1 cellular context compared by ENCODE assay signal in the genomic region with DNA sequence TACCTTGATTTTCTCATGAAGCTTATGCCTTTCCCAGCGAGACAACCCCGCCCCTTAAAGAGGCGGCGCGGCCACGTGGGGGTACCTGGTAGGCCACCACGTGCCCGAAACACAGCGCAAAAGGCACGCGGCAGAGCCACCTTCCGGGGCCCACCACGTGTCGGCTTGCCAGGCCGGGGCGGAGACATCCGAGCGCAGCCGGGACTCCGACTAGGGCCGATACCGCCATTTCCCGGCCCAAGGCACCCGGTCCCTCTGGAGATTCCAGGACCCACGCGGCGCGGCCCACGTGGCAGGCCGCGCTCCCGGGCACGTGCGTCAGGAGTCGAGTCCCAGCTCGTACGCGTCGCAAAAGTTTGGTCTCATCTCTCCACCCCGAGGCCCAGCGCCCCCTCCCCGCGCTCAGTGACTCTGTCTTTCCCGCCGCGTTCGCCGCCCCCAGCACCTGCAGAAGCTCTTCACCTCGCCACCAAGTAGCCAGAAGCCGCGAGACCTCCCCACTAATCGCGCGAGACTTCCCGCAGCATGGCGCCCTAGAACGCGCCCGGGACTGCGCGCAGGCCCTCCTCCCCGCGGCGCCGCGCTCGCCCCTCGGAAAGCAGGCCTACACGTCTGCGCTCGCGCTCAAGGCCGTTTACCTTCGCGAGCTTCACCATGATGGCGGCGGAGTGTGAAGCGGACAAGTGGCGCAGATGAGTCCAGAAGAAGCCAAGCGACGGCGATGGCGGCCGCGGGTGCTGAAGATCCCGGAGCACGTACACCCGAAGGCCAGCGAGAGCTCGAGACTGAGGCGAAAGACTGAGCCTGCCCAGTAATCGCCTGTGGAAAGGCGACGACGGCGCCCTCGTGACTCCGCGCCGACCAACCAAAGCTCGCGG.
TF ChIP-seq lines count a peak whose summit lies in the region.

A gene with protein sequence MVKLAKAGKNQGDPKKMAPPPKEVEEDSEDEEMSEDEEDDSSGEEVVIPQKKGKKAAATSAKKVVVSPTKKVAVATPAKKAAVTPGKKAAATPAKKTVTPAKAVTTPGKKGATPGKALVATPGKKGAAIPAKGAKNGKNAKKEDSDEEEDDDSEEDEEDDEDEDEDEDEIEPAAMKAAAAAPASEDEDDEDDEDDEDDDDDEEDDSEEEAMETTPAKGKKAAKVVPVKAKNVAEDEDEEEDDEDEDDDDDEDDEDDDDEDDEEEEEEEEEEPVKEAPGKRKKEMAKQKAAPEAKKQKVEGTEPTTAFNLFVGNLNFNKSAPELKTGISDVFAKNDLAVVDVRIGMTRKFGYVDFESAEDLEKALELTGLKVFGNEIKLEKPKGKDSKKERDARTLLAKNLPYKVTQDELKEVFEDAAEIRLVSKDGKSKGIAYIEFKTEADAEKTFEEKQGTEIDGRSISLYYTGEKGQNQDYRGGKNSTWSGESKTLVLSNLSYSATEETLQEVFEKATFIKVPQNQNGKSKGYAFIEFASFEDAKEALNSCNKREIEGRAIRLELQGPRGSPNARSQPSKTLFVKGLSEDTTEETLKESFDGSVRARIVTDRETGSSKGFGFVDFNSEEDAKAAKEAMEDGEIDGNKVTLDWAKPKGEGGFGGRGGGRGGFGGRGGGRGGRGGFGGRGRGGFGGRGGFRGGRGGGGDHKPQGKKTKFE (minus strand): TSS at position 787 of the 878 bp plus-strand sequence. CDS start 131 bp downstream, at position 656.

TF ChIP-seq in GM12878, 131 proteins besides CTCF, POLR2A, EP300 and RAD21 (continued from another document and continues in another):
- TF ChIP-seq, protein P1, sequence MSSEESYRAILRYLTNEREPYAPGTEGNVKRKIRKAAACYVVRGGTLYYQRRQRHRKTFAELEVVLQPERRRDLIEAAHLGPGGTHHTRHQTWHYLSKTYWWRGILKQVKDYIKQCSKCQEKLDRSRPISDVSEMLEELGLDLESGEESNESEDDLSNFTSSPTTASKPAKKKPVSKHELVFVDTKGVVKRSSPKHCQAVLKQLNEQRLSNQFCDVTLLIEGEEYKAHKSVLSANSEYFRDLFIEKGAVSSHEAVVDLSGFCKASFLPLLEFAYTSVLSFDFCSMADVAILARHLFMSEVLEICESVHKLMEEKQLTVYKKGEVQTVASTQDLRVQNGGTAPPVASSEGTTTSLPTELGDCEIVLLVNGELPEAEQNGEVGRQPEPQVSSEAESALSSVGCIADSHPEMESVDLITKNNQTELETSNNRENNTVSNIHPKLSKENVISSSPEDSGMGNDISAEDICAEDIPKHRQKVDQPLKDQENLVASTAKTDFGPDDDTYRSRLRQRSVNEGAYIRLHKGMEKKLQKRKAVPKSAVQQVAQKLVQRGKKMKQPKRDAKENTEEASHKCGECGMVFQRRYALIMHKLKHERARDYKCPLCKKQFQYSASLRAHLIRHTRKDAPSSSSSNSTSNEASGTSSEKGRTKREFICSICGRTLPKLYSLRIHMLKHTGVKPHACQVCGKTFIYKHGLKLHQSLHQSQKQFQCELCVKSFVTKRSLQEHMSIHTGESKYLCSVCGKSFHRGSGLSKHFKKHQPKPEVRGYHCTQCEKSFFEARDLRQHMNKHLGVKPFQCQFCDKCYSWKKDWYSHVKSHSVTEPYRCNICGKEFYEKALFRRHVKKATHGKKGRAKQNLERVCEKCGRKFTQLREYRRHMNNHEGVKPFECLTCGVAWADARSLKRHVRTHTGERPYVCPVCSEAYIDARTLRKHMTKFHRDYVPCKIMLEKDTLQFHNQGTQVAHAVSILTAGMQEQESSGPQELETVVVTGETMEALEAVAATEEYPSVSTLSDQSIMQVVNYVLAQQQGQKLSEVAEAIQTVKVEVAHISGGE (CRISPR knock-in tag; IDR thresholded peaks at IDR 0.05) = no peak
- TF ChIP-seq SREBF1 (IDR thresholded peaks at IDR 0.05; ENCODE audit: low read length) (no peak), CBX5 (IDR thresholded peaks at IDR 0.05; ENCODE audit: low read depth) (no peak), BRCA1 (IDR thresholded peaks at IDR 0.05; ENCODE audit: low read depth, low read length) (peak; percentile 76), EED (IDR thresholded peaks at IDR 0.05; ENCODE audit: low read depth) (no peak), ATF7 (IDR thresholded peaks at IDR 0.05; ENCODE audit: low read depth) (no peak), ESRRA (IDR thresholded peaks at IDR 0.05; ENCODE audit: low read length) (0 out of 2 replicates have a peak, but pooled peaks have one; percentile 13), SIX5 (IDR thresholded peaks at IDR 0.05; ENCODE audit: low read depth, low read length, severe bottlenecking) (no peak), CHD1 (IDR thresholded peaks at IDR 0.05; ENCODE audit: low read depth, low read length) (peak; percentile 70; the same call in 1 of the 2 replicates), ZNF384 (IDR thresholded peaks at IDR 0.05; ENCODE audit: borderline replicate concordance, low read depth, low read length) (no peak), FOS (IDR thresholded peaks at IDR 0.05; ENCODE audit: borderline replicate concordance, extremely low read depth, insufficient read length) (peak; percentile 50), NFYA (IDR thresholded peaks at IDR 0.05; ENCODE audit: borderline replicate concordance, low read depth, low read length) (no peak; the same call in 1 of the 2 replicates), YY1 (IDR thresholded peaks at IDR 0.05; ENCODE audit: low read depth, low read length) (peak; percentile 95), IKZF2 (IDR thresholded peaks at IDR 0.05) (peak in 1 of 2 experiments; percentile 20; a peak in 1 of 4 replicates), TCF12 (IDR thresholded peaks at IDR 0.05; ENCODE audit: low read depth, low read length) (peak; percentile 64; the same call in 1 of the 2 replicates), ZSCAN29 (IDR thresholded peaks at IDR 0.05) (no peak; the same call in 1 of the 2 replicates), RBBP5 (conservative IDR thresholded peaks at IDR 0.05) (peak; percentile 71; the same call in 1 of the 2 replicates), HDGF (IDR thresholded peaks at IDR 0.05) (peak; percentile 44; the same call in 1 of the 2 replicates), ZBED1 (IDR thresholded peaks at IDR 0.05; ENCODE audit: borderline replicate concordance) (0 out of 2 replicates have a peak, but pooled peaks have one; percentile 18), RUNX3 (IDR thresholded peaks at IDR 0.05; ENCODE audit: low read length) (peak; percentile 5; the same call in 1 of the 2 replicates), LARP7 (IDR thresholded peaks at IDR 0.05) (peak; percentile 85; the same call in 1 of the 2 replicates), SMARCA5 (IDR thresholded peaks at IDR 0.05) (peak; percentile 69; the same call in 1 of the 2 replicates), RAD51 (IDR thresholded peaks at IDR 0.05) (peak; percentile 97), CREB1 (IDR thresholded peaks at IDR 0.05; ENCODE audit: low read depth) (peak; percentile 52), GATAD2B (conservative IDR thresholded peaks at IDR 0.05; ENCODE audit: low read depth) (peak; percentile 77; the same call in 1 of the 2 replicates), POLR2AphosphoS5 (IDR thresholded peaks at IDR 0.05; ENCODE audit: low read length) (peak; percentile 99), EZH2 (IDR thresholded peaks at IDR 0.05; ENCODE audit: borderline replicate concordance, control insufficient read depth, low read depth, low read length) (no peak), RELA (IDR thresholded peaks at IDR 0.05; ENCODE audit: borderline replicate concordance, partially characterized antibody) (peak; percentile 58), SIN3A (IDR thresholded peaks at IDR 0.05; ENCODE audit: low read depth, low read length) (peak; percentile 90; the same call in 1 of the 2 replicates), ZZZ3 (IDR thresholded peaks at IDR 0.05; ENCODE audit: control insufficient read depth, insufficient read length, low read depth) (no peak), RFX5 (IDR thresholded peaks at IDR 0.05; ENCODE audit: low read depth, low read length) (peak; percentile 67; the same call in 1 of the 2 replicates), KLF5 (IDR thresholded peaks at IDR 0.05; ENCODE audit: partially characterized antibody) (no peak), SREBF2 (IDR thresholded peaks at IDR 0.05; ENCODE audit: low read length) (no peak), POU2F2 (IDR thresholded peaks at IDR 0.05; ENCODE audit: borderline replicate concordance, low read depth, low read length) (peak; percentile 96), TBL1XR1 (IDR thresholded peaks at IDR 0.05; ENCODE audit: low read depth, low read length) (no peak), CEBPB (IDR thresholded peaks at IDR 0.05; ENCODE audit: borderline replicate concordance in 1 of 2, low read depth in 2 of 2, low read length in 2 of 2) (no peak), SUPT20H (IDR thresholded peaks at IDR 0.05; ENCODE audit: borderline replicate concordance, control insufficient read depth, low read depth, low read length) (no peak), ASH2L (IDR thresholded peaks at IDR 0.05; ENCODE audit: borderline replicate concordance, low read depth) (peak; percentile 83; the same call in 1 of the 2 replicates), CBFB (IDR thresholded peaks at IDR 0.05; ENCODE audit: low read depth) (peak; percentile 79)
- TF ChIP-seq, protein P2, sequence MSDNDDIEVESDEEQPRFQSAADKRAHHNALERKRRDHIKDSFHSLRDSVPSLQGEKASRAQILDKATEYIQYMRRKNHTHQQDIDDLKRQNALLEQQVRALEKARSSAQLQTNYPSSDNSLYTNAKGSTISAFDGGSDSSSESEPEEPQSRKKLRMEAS (IDR thresholded peaks at IDR 0.05; ENCODE audit: low read depth, low read length) = peak; percentile 99
- TF ChIP-seq, protein P3, sequence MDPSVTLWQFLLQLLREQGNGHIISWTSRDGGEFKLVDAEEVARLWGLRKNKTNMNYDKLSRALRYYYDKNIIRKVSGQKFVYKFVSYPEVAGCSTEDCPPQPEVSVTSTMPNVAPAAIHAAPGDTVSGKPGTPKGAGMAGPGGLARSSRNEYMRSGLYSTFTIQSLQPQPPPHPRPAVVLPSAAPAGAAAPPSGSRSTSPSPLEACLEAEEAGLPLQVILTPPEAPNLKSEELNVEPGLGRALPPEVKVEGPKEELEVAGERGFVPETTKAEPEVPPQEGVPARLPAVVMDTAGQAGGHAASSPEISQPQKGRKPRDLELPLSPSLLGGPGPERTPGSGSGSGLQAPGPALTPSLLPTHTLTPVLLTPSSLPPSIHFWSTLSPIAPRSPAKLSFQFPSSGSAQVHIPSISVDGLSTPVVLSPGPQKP (IDR thresholded peaks at IDR 0.05; ENCODE audit: low read depth, low read length) = 0 out of 2 replicates have a peak, but pooled peaks have one; percentile 9
- TF ChIP-seq, protein P4, sequence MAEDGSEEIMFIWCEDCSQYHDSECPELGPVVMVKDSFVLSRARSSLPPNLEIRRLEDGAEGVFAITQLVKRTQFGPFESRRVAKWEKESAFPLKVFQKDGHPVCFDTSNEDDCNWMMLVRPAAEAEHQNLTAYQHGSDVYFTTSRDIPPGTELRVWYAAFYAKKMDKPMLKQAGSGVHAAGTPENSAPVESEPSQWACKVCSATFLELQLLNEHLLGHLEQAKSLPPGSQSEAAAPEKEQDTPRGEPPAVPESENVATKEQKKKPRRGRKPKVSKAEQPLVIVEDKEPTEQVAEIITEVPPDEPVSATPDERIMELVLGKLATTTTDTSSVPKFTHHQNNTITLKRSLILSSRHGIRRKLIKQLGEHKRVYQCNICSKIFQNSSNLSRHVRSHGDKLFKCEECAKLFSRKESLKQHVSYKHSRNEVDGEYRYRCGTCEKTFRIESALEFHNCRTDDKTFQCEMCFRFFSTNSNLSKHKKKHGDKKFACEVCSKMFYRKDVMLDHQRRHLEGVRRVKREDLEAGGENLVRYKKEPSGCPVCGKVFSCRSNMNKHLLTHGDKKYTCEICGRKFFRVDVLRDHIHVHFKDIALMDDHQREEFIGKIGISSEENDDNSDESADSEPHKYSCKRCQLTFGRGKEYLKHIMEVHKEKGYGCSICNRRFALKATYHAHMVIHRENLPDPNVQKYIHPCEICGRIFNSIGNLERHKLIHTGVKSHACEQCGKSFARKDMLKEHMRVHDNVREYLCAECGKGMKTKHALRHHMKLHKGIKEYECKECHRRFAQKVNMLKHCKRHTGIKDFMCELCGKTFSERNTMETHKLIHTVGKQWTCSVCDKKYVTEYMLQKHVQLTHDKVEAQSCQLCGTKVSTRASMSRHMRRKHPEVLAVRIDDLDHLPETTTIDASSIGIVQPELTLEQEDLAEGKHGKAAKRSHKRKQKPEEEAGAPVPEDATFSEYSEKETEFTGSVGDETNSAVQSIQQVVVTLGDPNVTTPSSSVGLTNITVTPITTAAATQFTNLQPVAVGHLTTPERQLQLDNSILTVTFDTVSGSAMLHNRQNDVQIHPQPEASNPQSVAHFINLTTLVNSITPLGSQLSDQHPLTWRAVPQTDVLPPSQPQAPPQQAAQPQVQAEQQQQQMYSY (CRISPR knock-in tag; IDR thresholded peaks at IDR 0.05) = no peak
- TF ChIP-seq, protein P5, sequence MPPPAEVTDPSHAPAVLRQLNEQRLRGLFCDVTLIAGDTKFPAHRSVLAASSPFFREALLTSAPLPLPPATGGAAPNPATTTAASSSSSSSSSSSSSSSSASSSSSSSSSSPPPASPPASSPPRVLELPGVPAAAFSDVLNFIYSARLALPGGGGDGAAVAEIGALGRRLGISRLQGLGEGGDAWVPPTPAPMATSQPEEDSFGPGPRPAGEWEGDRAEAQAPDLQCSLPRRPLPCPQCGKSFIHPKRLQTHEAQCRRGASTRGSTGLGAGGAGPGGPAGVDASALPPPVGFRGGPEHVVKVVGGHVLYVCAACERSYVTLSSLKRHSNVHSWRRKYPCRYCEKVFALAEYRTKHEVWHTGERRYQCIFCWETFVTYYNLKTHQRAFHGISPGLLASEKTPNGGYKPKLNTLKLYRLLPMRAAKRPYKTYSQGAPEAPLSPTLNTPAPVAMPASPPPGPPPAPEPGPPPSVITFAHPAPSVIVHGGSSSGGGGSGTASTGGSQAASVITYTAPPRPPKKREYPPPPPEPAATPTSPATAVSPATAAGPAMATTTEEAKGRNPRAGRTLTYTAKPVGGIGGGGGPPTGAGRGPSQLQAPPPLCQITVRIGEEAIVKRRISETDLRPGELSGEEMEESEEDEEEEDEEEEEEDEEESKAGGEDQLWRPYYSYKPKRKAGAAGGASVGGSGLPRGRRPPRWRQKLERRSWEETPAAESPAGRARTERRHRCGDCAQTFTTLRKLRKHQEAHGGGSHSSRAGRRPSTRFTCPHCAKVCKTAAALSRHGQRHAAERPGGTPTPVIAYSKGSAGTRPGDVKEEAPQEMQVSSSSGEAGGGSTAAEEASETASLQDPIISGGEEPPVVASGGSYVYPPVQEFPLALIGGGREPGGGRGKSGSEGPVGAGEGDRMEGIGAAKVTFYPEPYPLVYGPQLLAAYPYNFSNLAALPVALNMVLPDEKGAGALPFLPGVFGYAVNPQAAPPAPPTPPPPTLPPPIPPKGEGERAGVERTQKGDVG (CRISPR knock-in tag; IDR thresholded peaks at IDR 0.05) = 0 out of 2 replicates have a peak, but pooled peaks have one; percentile 61
